In the genomic region with DNA sequence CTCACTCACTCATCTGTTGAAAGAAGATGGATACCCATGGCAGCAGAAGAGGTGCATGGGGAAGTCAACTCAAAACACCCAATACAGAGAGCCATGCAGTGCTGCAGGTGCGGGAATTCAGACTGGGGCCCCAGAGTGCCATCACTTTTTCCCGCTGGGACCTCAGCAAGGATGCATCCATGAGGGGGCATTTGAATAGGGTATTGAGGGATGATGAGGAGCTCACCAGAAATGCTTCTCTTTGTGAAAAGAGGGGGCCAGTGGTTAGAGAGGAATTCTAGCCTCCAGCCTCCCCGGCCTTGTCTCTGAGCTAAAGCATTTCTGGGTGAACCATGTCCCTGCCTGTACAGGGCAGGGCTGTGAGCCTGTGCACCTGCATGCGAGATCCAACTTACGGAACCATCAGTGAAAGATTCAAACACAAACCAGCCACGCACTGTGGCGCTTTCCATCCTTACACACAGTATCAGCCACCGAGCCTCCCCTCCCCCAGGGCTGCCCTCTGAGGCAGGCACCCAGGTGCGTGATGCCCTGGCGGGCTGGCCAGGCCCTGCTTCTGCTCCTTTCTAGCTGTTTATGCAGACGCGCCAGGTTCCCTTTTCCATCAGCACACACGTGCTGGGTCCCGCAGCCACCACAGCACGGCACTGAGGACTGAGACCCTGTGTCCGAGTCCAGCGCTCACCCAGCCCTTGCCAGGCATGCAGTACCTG, we compare ENCODE assay signal across 15 cellular contexts.
A peak's percentile ranks its signal among the peaks of the same experiment; 100 is the strongest.
DNase-seq lines count a peak whose midpoint lies in the region; ATAC-seq and TF ChIP-seq lines count a peak whose summit lies in the region.
"Had no signal": no experiment of that assay in that cellular context is flagged by ENCODE, and none has a peak within 500 bp of the region (broad histone marks: within the 10 kb centered on the region; RNA-seq: fewer than 3 reads in every experiment).

No MANE protein-coding gene starts in this region.

- WGBS in heart right ventricle, 2 donors: 91 to 92% methylated on average over 17 of the region's 17 CpGs
- 90 to 96% methylated on average over 14 to 17 of the region's 17 CpGs for WGBS in endodermal cell (ENCODE audit: insufficient coverage in 1 of 2, insufficient read length in 1 of 2), 2 experiments

- no peaks in the 10 kb centered on the region for H3K27me3 Mint-ChIP-seq in endodermal cell (ENCODE audit: insufficient read depth)
- H3K27me3 Mint-ChIP-seq: CD4-positive, alpha-beta T cell had no signal

- no peak overlapping the region for H3K27ac ChIP-seq in heart right ventricle
- peak overlapping the region; percentile 54 for H3K27ac ChIP-seq in cingulate gyrus (ENCODE audit: low read depth, low read length)
- peak overlapping the region; percentile 46 for H3K27ac ChIP-seq in substantia nigra (ENCODE audit: low read depth, low read length, poor library complexity, severe bottlenecking)
- H3K27ac ChIP-seq in endodermal cell (ENCODE audit: low read depth, low read length): no peak overlapping the region
- H3K27ac ChIP-seq: C4-2B, GM23248, HL-60 had no signal

- TF ChIP-seq CTCF in heart right ventricle (IDR thresholded peaks at IDR 0.05) (no peak), endodermal cell (conservative IDR thresholded peaks at IDR 0.05) (no peak)

- peaks cover 8% of the 10 kb centered on the region for H3K36me3 Mint-ChIP-seq in endodermal cell (ENCODE audit: low read depth)

- no peaks in the 10 kb centered on the region for H3K36me3 ChIP-seq in heart right ventricle
- H3K36me3 ChIP-seq in endodermal cell (ENCODE audit: control insufficient read depth, insufficient read depth, low read length): no peaks in the 10 kb centered on the region
- H3K36me3 ChIP-seq: HAP-1 had no signal

- H3K4me3 ChIP-seq in heart right ventricle (no peak overlapping the region), endodermal cell (ENCODE audit: low read length) (no peak overlapping the region)
- H3K4me3 ChIP-seq: GM23248, HAP-1 had no signal

- H3K9me3 ChIP-seq in heart right ventricle: peaks cover 0 to 8% (median 0%) of the 10 kb centered on the region in 11 donors
- H3K9me3 ChIP-seq in endodermal cell (ENCODE audit: control insufficient read depth, low read length): no peaks in the 10 kb centered on the region
- H3K9me3 ChIP-seq: Caco-2, HAP-1 had no signal

- peaks cover 0 to 9% (median 0%) of the 10 kb centered on the region in 7 donors for H3K27me3 ChIP-seq in heart right ventricle
- H3K27me3 ChIP-seq in endodermal cell (ENCODE audit: control insufficient read depth, insufficient read depth, low read length, poor library complexity, severe bottlenecking): no peaks in the 10 kb centered on the region

- no peak overlapping the region for H3K9ac ChIP-seq in endodermal cell (ENCODE audit: extremely low read depth, low read length, poor library complexity, severe bottlenecking)
- H3K9ac ChIP-seq: GM23248 had no signal

- no peaks in the 10 kb centered on the region for H3K4me1 Mint-ChIP-seq in endodermal cell

- DNase-seq in left ventricle myocardium superior (peak; percentile 9), heart right ventricle (no peak), RPMI8226 (peak; percentile 77), substantia nigra (lab: John Stamatoyannopoulos, UW) (no peak), endodermal cell (no peak)
- DNase-seq in stimulated activated CD4-positive, alpha-beta T cell treated with anti-CD3 and anti-CD28 coated beads, Interleukin-1b, Interleukin-23, amount 100 ng/mL, for 48 hours: no peak
- no peak for DNase-seq in stimulated activated CD4-positive, alpha-beta T cell treated with anti-CD3 and anti-CD28 coated beads, Interleukin-4, amount 100 ng/mL, for 1 hour
- DNase-seq: AML-193; Caco-2; CD4-positive, alpha-beta T cell; GM23248 had no signal

- ATAC-seq in left ventricle myocardium superior: no peak
- no peak for ATAC-seq in heart right ventricle

- no peak overlapping the region for H3K27ac Mint-ChIP-seq in endodermal cell
- H3K27ac Mint-ChIP-seq: CD4-positive, alpha-beta T cell had no signal

- peaks cover 3% of the 10 kb centered on the region for H3K9me3 Mint-ChIP-seq in endodermal cell
- H3K9me3 Mint-ChIP-seq: CD4-positive, alpha-beta T cell had no signal

- H3K4me3 Mint-ChIP-seq in endodermal cell: no peak overlapping the region
- H3K4me3 Mint-ChIP-seq: CD4-positive, alpha-beta T cell had no signal

- intact Hi-C loops in left ventricle myocardium superior (cut with micrococcal nuclease): no loop called here
- intact Hi-C loops in heart right ventricle (cut with DNase I): no loop called here

- H3K4me1 ChIP-seq in heart right ventricle (no peaks in the 10 kb centered on the region), endodermal cell (ENCODE audit: control insufficient read depth, insufficient read depth, low read length) (no peaks in the 10 kb centered on the region)
- H3K4me1 ChIP-seq: Caco-2, HAP-1 had no signal

Comparison
In these comparisons a context has a peak if more than half of its experiments do, and no peak if none do; other contexts are left out.
1. DNase-seq: peak in left ventricle myocardium superior (single experiment) and RPMI8226 (single experiment); none in heart right ventricle (0 of 2), substantia nigra (0 of 49), stimulated activated CD4-positive, alpha-beta T cell treated with anti-CD3 and anti-CD28 coated beads, Interleukin-1b, Interleukin-23, amount 100 ng/mL, for 48 hours (single experiment), endodermal cell (single experiment) and stimulated activated CD4-positive, alpha-beta T cell treated with anti-CD3 and anti-CD28 coated beads, Interleukin-4, amount 100 ng/mL, for 1 hour (single experiment).
2. H3K27ac ChIP-seq: peak in cingulate gyrus (single experiment) and substantia nigra (single experiment); none in heart right ventricle (0 of 10) and endodermal cell (single experiment).